In genomic region chr9:107969727-107970126, GRCh38 we compare ENCODE assay signal across 30 cellular contexts.
"Had no signal": no experiment of that assay in that cellular context is flagged by ENCODE, and none has a peak within 500 bp of the region (broad histone marks: within the 10 kb centered on the region; RNA-seq: fewer than 3 reads in every experiment).

No MANE protein-coding gene starts in this region.

- H3K27ac ChIP-seq: ascending aorta, cardiac muscle cell, VCaP had no signal

- H3K27me3 ChIP-seq: ascending aorta, cardiac muscle cell had no signal

- H3K36me3 ChIP-seq: ascending aorta, cardiac muscle cell had no signal

- H3K4me3 ChIP-seq: ascending aorta, cardiac muscle cell had no signal

- ATAC-seq: activated CD8-positive, alpha-beta memory T cell treated with anti-CD3 and anti-CD28 coated beads, Interleukin-2, amount 10 ng/mL, durations not matched to agents 7 days and 5 days; activated CD8-positive, alpha-beta T cell treated with anti-CD3 and anti-CD28 coated beads, Interleukin-2, amount 10 ng/mL, durations not matched to agents 7 days and 5 days; activated naive CD8-positive, alpha-beta T cell treated with anti-CD3 and anti-CD28 coated beads, Interleukin-2, amount 50 U/mL, for 24 hours had no signal

- DNase-seq: activated B cell treated with CpG ODN at 0.5 μM for 24 hours; activated CD4-positive, alpha-beta memory T cell treated with anti-CD3 and anti-CD28 coated beads, Interleukin-2, amount 10 ng/mL, durations not matched to agents 7 days and 5 days; activated CD4-positive, alpha-beta T cell treated with anti-CD3 and anti-CD28 coated beads for 48 hours; activated CD4-positive, alpha-beta T cell treated with anti-CD3 and anti-CD28 coated beads, Interleukin-2, amount 10 ng/mL, durations not matched to agents 7 days and 5 days; activated CD4-positive, alpha-beta T cell treated with anti-CD3 and anti-CD28 coated beads, Interleukin-2, amount 50 U/mL, for 48 hours; activated CD4-positive, CD25-positive, alpha-beta regulatory T cell treated with anti-CD3 and anti-CD28 coated beads, Interleukin-2, amount 50 U/mL, for 72 hours; activated CD8-positive, alpha-beta memory T cell treated with anti-CD3 and anti-CD28 coated beads for 24 hours; activated CD8-positive, alpha-beta memory T cell treated with anti-CD3 and anti-CD28 coated beads, Interleukin-2, amount 10 ng/mL, durations not matched to agents 7 days and 5 days; activated CD8-positive, alpha-beta memory T cell treated with anti-CD3 and anti-CD28 coated beads, Interleukin-2, amount 50 U/mL, for 48 hours; activated CD8-positive, alpha-beta T cell treated with anti-CD3 and anti-CD28 coated beads, Interleukin-2, amount 10 ng/mL, durations not matched to agents 7 days and 5 days; activated effector memory CD4-positive, alpha-beta T cell treated with Interleukin-2 at 50 U/mL for 16 hours; activated gamma-delta T cell; activated naive CD4-positive, alpha-beta T cell treated with anti-CD3 and anti-CD28 coated beads, Interleukin-2, amount 10 ng/mL, durations not matched to agents 7 days and 5 days; activated naive CD4-positive, alpha-beta T cell treated with Interleukin-2 at 50 U/mL for 16 hours; activated naive CD8-positive, alpha-beta T cell treated with anti-CD3 and anti-CD28 coated beads, Interleukin-2, amount 10 ng/mL, durations not matched to agents 7 days and 5 days; activated naive CD8-positive, alpha-beta T cell treated with anti-CD3 and anti-CD28 coated beads, Interleukin-2, amount 50 U/mL, for 24 hours; activated T-cell treated with anti-CD3 and anti-CD28 coated beads, Interleukin-2, amount 50 U/mL, for 24 hours; activated T-cell treated with anti-CD3 and anti-CD28 coated beads, Interleukin-2, amount 50 U/mL, for 48 hours; amygdala; anterior cingulate cortex; caudate nucleus; SW 1271; T-helper 1 cell; T-helper 2 cell; T-helper 9 cell had no signal

- FAIRE-seq: bronchial epithelial cell, TTC549 had no signal

- H3K9me3 ChIP-seq: ascending aorta had no signal

- H3K4me1 ChIP-seq: ascending aorta had no signal
